In the genomic region with DNA sequence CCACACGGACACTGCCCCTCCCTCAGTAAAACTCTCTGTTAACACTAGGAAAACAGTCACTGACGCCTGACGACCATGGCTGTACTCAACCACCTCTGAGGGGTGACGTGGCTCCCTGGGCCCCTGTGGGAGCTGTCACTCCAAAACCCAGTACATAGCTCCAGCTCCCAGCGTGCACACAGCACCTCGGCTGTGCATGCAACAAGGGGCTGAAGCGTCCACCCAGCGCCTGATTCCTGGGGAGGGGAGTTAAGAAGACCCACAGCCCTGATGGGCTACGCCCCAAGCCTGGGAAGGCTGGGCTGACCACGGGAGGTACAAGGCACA, we compare ENCODE assay signal across 22 cellular contexts. TPM values are rescaled to one million over a fixed set of nuclear protein-coding genes. Genes with fewer than 3 reads are reported as not detected.
DNase-seq lines count a peak whose midpoint lies in the region; ATAC-seq lines count a peak whose summit lies in the region.
"Had no signal": no experiment of that assay in that cellular context is flagged by ENCODE, and none has a peak within 500 bp of the region (broad histone marks: within the 10 kb centered on the region; RNA-seq: fewer than 3 reads in every experiment).

No MANE protein-coding gene starts in this region.

- no peaks in the 10 kb centered on the region for H3K27me3 Mint-ChIP-seq in stimulated activated naive CD8-positive, alpha-beta T cell treated with anti-CD3 and anti-CD28 coated beads, Interleukin-15, amount 100 ng/mL, for 72 hours
- no peaks in the 10 kb centered on the region for H3K27me3 Mint-ChIP-seq in T-helper 17 cell
- H3K27me3 Mint-ChIP-seq: CD4-positive, alpha-beta memory T cell had no signal

- H3K9me3 Mint-ChIP-seq in stimulated activated naive CD8-positive, alpha-beta T cell treated with anti-CD3 and anti-CD28 coated beads, Interleukin-15, amount 100 ng/mL, for 72 hours, result no peaks in the 10 kb centered on the region
- H3K9me3 Mint-ChIP-seq: CD14-positive monocyte, GM23338, H9 had no signal

- no peak for DNase-seq in stimulated activated naive CD8-positive, alpha-beta T cell treated with anti-CD3 and anti-CD28 coated beads, Interleukin-15, amount 100 ng/mL, for 72 hours
- no peak for DNase-seq in stimulated activated naive CD8-positive, alpha-beta T cell treated with anti-CD3 and anti-CD28 coated beads, Interleukin-15, Interleukin-2, amounts not matched to agents 100 U/mL and 50 U/mL, for 24 hours
- DNase-seq in T-helper 17 cell (no peak), sciatic nerve (ENCODE audit: low spot score) (no peak), inferior parietal cortex (ENCODE audit: extremely low spot score) (no peak)
- DNase-seq in activated T-cell treated with anti-CD3 and anti-CD28 coated beads, Interleukin-2, amount 50 U/mL, for 48 hours, result no peak
- DNase-seq: 8988T; ACHN; AML-193; BE2C; Calu3; CD4-positive, alpha-beta memory T cell; COR-L47; DMS53; DMS79 treated with DMSO at 0.1 percent for 48 hours; H9 had no signal

- no peaks in the 10 kb centered on the region for H3K4me1 Mint-ChIP-seq in stimulated activated naive CD8-positive, alpha-beta T cell treated with anti-CD3 and anti-CD28 coated beads, Interleukin-15, amount 100 ng/mL, for 72 hours
- H3K4me1 Mint-ChIP-seq in T-helper 17 cell, result peaks cover 6% of the 10 kb centered on the region
- H3K4me1 Mint-ChIP-seq: CD14-positive monocyte, GM23338, H9 had no signal

- peak overlapping the region in 1 of 2 donors; percentile 34 for H3K27ac Mint-ChIP-seq in stimulated activated naive CD8-positive, alpha-beta T cell treated with anti-CD3 and anti-CD28 coated beads, Interleukin-15, amount 100 ng/mL, for 72 hours
- no peak overlapping the region for H3K27ac Mint-ChIP-seq in T-helper 17 cell
- H3K27ac Mint-ChIP-seq: GM23338 had no signal

- no peaks in the 10 kb centered on the region for H3K9me3 ChIP-seq in T-helper 17 cell (ENCODE audit: control insufficient read depth, low read length, poor library complexity, severe bottlenecking)
- H3K9me3 ChIP-seq: A549; BE2C; BLaER1 treated with 17β-estradiol and CSF1 and Interleukin-3, amounts not matched to agents 10 nM and 100 nM had no signal

- intact Hi-C loops in sciatic nerve (cut with DNase I), result no loop called here

- no peaks in the 10 kb centered on the region for H3K36me3 Mint-ChIP-seq in T-helper 17 cell (ENCODE audit: low read depth)

- no peak overlapping the region for H3K4me3 Mint-ChIP-seq in stimulated activated naive CD8-positive, alpha-beta T cell treated with anti-CD3 and anti-CD28 coated beads, Interleukin-15, amount 100 ng/mL, for 72 hours
- peak overlapping the region; percentile 60 for H3K4me3 Mint-ChIP-seq in T-helper 17 cell
- H3K4me3 Mint-ChIP-seq: CD14-positive monocyte; CD4-positive, alpha-beta memory T cell; GM23338; H9 had no signal

- peak; percentile 2 for ATAC-seq in stimulated activated naive CD8-positive, alpha-beta T cell treated with anti-CD3 and anti-CD28 coated beads, Interleukin-15, amount 100 ng/mL, for 72 hours
- ATAC-seq in stimulated activated naive CD8-positive, alpha-beta T cell treated with anti-CD3 and anti-CD28 coated beads, Interleukin-15, Interleukin-2, amounts not matched to agents 100 U/mL and 50 U/mL, for 24 hours, result no peak
- ATAC-seq in T-helper 17 cell (peak; percentile 7), sciatic nerve (peak; percentile 6), HG03097 (IDR thresholded peaks at IDR 0.05; ENCODE audit: low FRiP score, unreplicated experiment) (no peak)
- ATAC-seq: GM23338, HCT116 had no signal

RNA-seq across cellular contexts. Expression of gene SLC12A7, which starts 36.3 kb away (rescaled TPM):
- total RNA-seq in T-helper 17 cell (10 to 100 TPM; 36.6 to 88.0 TPM), sciatic nerve (31.7 TPM)

Comparison
In these comparisons a context has a peak if more than half of its experiments do, and no peak if none do; other contexts are left out.
1. ATAC-seq: peak in stimulated activated naive CD8-positive, alpha-beta T cell treated with anti-CD3 and anti-CD28 coated beads, Interleukin-15, amount 100 ng/mL, for 72 hours (single experiment), T-helper 17 cell (single experiment) and sciatic nerve (single experiment); none in stimulated activated naive CD8-positive, alpha-beta T cell treated with anti-CD3 and anti-CD28 coated beads, Interleukin-15, Interleukin-2, amounts not matched to agents 100 U/mL and 50 U/mL, for 24 hours (single experiment) and HG03097 (single experiment).